ENCODE assay signal across 8 cellular contexts in the genomic region with DNA sequence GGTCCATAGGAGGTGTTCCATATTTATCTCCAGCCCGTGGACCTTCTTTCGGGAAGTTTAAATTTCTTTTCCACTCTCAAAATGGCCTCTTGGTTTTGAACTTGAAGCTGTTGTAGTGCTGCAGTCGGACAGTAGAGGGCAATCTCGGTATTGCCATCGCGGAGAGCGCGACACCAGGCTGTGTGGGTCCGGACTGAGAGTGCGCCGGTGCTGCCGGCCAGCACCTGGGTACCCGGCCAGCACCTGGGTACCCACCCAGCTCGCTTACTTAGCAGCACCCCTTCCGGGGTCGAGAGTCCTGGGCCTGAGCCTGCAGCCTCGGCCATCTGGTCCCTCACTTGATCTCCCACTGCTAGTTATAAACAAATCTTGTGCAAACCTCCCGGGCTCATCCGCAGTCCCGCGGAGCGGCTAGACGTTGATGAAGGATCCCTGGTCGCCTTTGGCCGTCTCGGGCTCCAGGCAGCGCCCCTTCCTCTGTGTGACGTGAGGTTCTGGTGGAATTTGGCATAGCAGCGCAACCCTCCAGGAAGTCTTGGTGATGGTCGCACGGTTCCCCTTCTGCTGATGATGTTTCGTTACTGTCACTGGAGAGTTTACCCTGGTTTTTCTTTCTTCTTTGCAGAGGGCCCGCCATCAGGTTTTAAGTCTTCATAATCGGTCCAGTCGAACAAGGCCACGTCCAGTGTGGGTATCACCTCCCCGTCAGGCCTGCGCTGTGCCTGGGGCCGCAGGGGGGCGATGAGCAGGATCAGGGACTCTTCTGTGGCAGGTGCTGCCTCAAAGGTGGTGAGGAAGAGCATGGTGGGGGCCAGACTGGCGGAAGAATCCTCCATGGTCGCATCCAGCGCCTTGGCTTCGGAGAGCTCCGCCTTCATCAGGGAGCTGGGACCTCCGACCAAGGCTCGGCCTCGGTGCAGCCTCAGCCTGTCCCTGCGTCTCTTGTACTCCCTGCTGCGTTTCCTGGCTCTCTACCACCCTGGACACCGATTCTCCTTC. TPM values are rescaled to one million over a fixed set of nuclear protein-coding genes. Genes with fewer than 3 reads are reported as not detected.
DNase-seq lines count a peak whose midpoint lies in the region; ATAC-seq and TF ChIP-seq lines count a peak whose summit lies in the region.

No MANE protein-coding gene starts in this region.

- H3K4me3 ChIP-seq in AG04449 (ENCODE audit: low read depth, low read length), result no peak overlapping the region
- H3K4me3 ChIP-seq in body of pancreas, result no peak overlapping the region

- no peaks in the 10 kb centered on the region for H3K4me1 ChIP-seq in body of pancreas

- POLR2A ChIA-PET in AG04449 (lab: Yijun Ruan, JAX), result no interaction called here

- no peaks in the 10 kb centered on the region for H3K27me3 ChIP-seq in body of pancreas

- intact Hi-C loops in body of pancreas (cut with DNase I), result no loop called here

- WGBS in body of pancreas, 2 donors, result 55 to 70% methylated on average over 8 to 49 of the region's 51 CpGs

- ATAC-seq in GM19351 (IDR thresholded peaks at IDR 0.05; ENCODE audit: unreplicated experiment), result peak; percentile 97
- ATAC-seq in body of pancreas, result peak; percentile 59
- no peak for ATAC-seq in HG02938 (IDR thresholded peaks at IDR 0.05; ENCODE audit: unreplicated experiment)

- DNase-seq in AG04449 (ENCODE audit: low read depth, low spot score), result no peak
- DNase-seq in RPMI7951 (ENCODE audit: low read depth), result peak; percentile 40
- peak; percentile 38 to 65 (median 54) for DNase-seq in body of pancreas
- DNase-seq in mucosa of gallbladder (ENCODE audit: low spot score), result peak; percentile 50
- no peak for DNase-seq in NK-92 (lab: John Stamatoyannopoulos, UW; ENCODE audit: unreplicated experiment)
- DNase-seq in HuH-7.5 (ENCODE audit: low spot score), result no peak

- no peak for TF ChIP-seq POLR2A in body of pancreas (IDR thresholded peaks at IDR 0.05)

- H3K36me3 ChIP-seq in body of pancreas (replicated peaks in 1 of 2; ENCODE audit: insufficient read depth in 1 of 2, low read depth in 2 of 2), result no peaks in the 10 kb centered on the region

- TF ChIP-seq CTCF in AG04449 (IDR thresholded peaks at IDR 0.05; ENCODE audit: insufficient read depth, low read length, missing control alignments), result peak; percentile 33
- peak; percentile 28 to 54 (median 50) for TF ChIP-seq CTCF in body of pancreas (IDR thresholded peaks at IDR 0.05)

- H3K27ac ChIP-seq in body of pancreas, result no peak overlapping the region

- no peaks in the 10 kb centered on the region for H3K9me3 ChIP-seq in body of pancreas

- CTCF ChIA-PET in AG04449 (lab: Yijun Ruan, JAX), result interaction anchor here (0.6 to 1.0 kb wide), 2 partner anchors 17 to 27 kb away, joined by 3 read pairs; no protein-coding TSS in a partner anchor

RNA-seq across cellular contexts. Expression of a gene that starts 17.8 kb away (rescaled TPM):
- not detected in 2 replicates for total RNA-seq in RPMI7951 (2014; rRNA removed; shearing (Covaris generic))
- not detected for total RNA-seq in body of pancreas
- not detected for total RNA-seq in mucosa of gallbladder

RNA-seq across cellular contexts. Expression of a gene that starts 51.5 kb away (rescaled TPM):
- total RNA-seq in RPMI7951 (2014; rRNA removed; shearing (Covaris generic)), result not detected in 2 replicates
- under 1 TPM in 1 of 2 donors, not detected in 1; 0.52 TPM for total RNA-seq in body of pancreas
- total RNA-seq in mucosa of gallbladder, result 2.9 TPM

Comparison
In these comparisons a context has a peak if more than half of its experiments do, and no peak if none do; other contexts are left out.
1. DNase-seq: peak in RPMI7951 (single experiment), body of pancreas (4 of 4) and mucosa of gallbladder (single experiment); none in AG04449 (single experiment), NK-92 (single experiment) and HuH-7.5 (single experiment).